9 cellular contexts compared by ENCODE assay signal in the genomic region with DNA sequence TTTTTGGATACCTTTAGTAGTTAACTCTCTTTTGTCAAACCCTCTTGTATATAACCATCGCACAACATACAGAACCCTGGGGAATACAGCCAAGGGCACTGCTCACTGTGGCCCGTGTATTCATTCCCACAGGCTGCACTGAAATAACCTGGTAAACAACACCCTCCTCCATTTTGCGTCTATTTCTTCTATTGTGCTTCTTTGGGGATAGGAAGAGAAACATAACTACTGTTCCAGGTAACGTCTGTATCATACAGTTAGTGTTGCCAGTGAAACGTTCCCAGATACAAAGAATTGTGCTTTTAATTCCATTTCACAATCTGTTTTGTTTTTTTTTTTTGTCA. TPM values are rescaled to one million over a fixed set of nuclear protein-coding genes. Genes with fewer than 3 reads are reported as not detected.
A peak's percentile ranks its signal among the peaks of the same experiment; 100 is the strongest.
DNase-seq lines count a peak whose midpoint lies in the region; ATAC-seq, FAIRE-seq and TF ChIP-seq lines count a peak whose summit lies in the region.
"Had no signal": no experiment of that assay in that cellular context is flagged by ENCODE, and none has a peak within 500 bp of the region (broad histone marks: within the 10 kb centered on the region; RNA-seq: fewer than 3 reads in every experiment).

No MANE protein-coding gene starts in this region.

- peak overlapping the region; percentile 90 for H3K4me2 ChIP-seq in A549
- peak overlapping the region; percentile 58 for H3K4me2 ChIP-seq in IMR-90 (ENCODE audit: low read depth, low read length)

- H3K56ac ChIP-seq in IMR-90 (ENCODE audit: extremely low read depth, insufficient read depth, low read length) = 0 out of 2 replicates have a peak overlapping the region, but pooled peaks have one; percentile 45

- peak overlapping the region; percentile 7 for H3K14ac ChIP-seq in IMR-90 (replicated peaks; ENCODE audit: low read depth, low read length)

- peak overlapping the region; percentile 59 for H3K4ac ChIP-seq in IMR-90 (ENCODE audit: low read depth, low read length)

- BruUV-seq in IMR-90 (replicated peaks; lab: Mats Ljungman, UMichigan) = no TSS peak

- peak overlapping the region; percentile 0 to 72; a peak in 2 of 4 replicates for H4K8ac ChIP-seq in IMR-90 (ENCODE audit: low read depth in 2 of 2, low read length in 2 of 2)

- peak overlapping the region; percentile 43 for H3K9ac ChIP-seq in IMR-90 (ENCODE audit: low read depth, low read length)

- H3K9me1 ChIP-seq in IMR-90 (ENCODE audit: insufficient read depth, low read length) = peaks cover 18% of the 10 kb centered on the region

- H3K27me3 Mint-ChIP-seq in natural killer cell treated with Interleukin-12 subunit alpha and Interleukin-12 subunit beta and Interleukin-15 and Interleukin-18, amount 100 ng/mL, for 72 hours = no peaks in the 10 kb centered on the region

- peak overlapping the region; percentile 87 for H4K5ac ChIP-seq in IMR-90 (ENCODE audit: low read depth, low read length)

- DNase-seq in A549 (ENCODE audit: low read depth in 1 of 2, low spot score in 1 of 2) (no peak), IMR-90 (no peak), caudate nucleus (lab: John Stamatoyannopoulos, UW) (no peak), NCI-H526 treated with DMSO at 0.1 percent for 48 hours (lab: John Stamatoyannopoulos, UW) (no peak), foreskin melanocyte (no peak), NCI-H1930 (lab: John Stamatoyannopoulos, UW) (no peak)
- DNase-seq in natural killer cell treated with Interleukin-12 subunit alpha and Interleukin-12 subunit beta and Interleukin-15 and Interleukin-18, amount 100 ng/mL, for 72 hours (ENCODE audit: low spot score) = no peak
- DNase-seq in NK-92 treated with Interleukin-12 subunit alpha and Interleukin-12 subunit beta, amount 100 ng/mL, for 24 hours (lab: John Stamatoyannopoulos, UW) = no peak
- DNase-seq: COR-L47 had no signal

- peak overlapping the region; percentile 75 for H4K91ac ChIP-seq in IMR-90 (ENCODE audit: insufficient read depth, low read depth, low read length)

- no peak for TF ChIP-seq CTCF in A549 (IDR thresholded peaks at IDR 0.05)
- TF ChIP-seq CTCF in IMR-90 (conservative IDR thresholded peaks at IDR 0.05; ENCODE audit: low read depth, low read length) = no peak

- CTCF ChIA-PET in A549 (lab: Yijun Ruan, JAX) (interaction anchor here (1.1 to 5.6 kb wide), 4 partner anchors 10 to 393 kb away, joined by 3 to 34 read pairs (median 8); no protein-coding TSS in a partner anchor), IMR-90 (lab: Yijun Ruan, JAX) (no interaction called here)

- POLR2A ChIA-PET in A549 (lab: Yijun Ruan, JAX) = interaction anchor here (0.6 kb wide), 1 partner anchor 172 kb away, joined by 4 read pairs; no protein-coding TSS in a partner anchor
- POLR2A ChIA-PET in IMR-90 (lab: Charles Lee; ENCODE audit: unreplicated experiment) = no interaction called here

- peak overlapping the region; percentile 90 for H3K18ac ChIP-seq in IMR-90 (ENCODE audit: low read depth, low read length)

- intact Hi-C loops in IMR-90 (cut with micrococcal nuclease) = loop anchor here (2.0 kb wide), 1 partner anchor 104 kb away; no protein-coding TSS in a partner anchor

- WGBS in A549 (ENCODE audit: missing lambda C conversion rate) = under 1% methylated on average over 5 of the region's 5 CpGs
- WGBS in IMR-90 (ENCODE audit: extremely low coverage in 2 of 2, insufficient read length in 1 of 2), 2 experiments = no CpG with 5 or more reads among the region's 5 CpGs

- TF ChIP-seq POLR2A in A549 (IDR thresholded peaks at IDR 0.05; ENCODE audit: low read length) (no peak), IMR-90 (IDR thresholded peaks at IDR 0.05; ENCODE audit: low read depth, low read length) (no peak)

- peaks cover 41% of the 10 kb centered on the region for H3K36me3 ChIP-seq in IMR-90 (ENCODE audit: control insufficient read depth, insufficient read depth, low read length)

- no peaks in the 10 kb centered on the region for H3K9me3 Mint-ChIP-seq in natural killer cell treated with Interleukin-12 subunit alpha and Interleukin-12 subunit beta and Interleukin-15 and Interleukin-18, amount 100 ng/mL, for 72 hours

- dilution Hi-C loops in IMR-90 (cut with HindIII; ENCODE audit: low sequenced_read_pairs, unreplicated experiment) = no loop called here

- H3K79me1 ChIP-seq in IMR-90 (ENCODE audit: low read depth in 1 of 2, low read length in 2 of 2) = peaks cover 43 to 69% of the 10 kb centered on the region in 2 experiments

- peak overlapping the region; percentile 57 for H2BK120ac ChIP-seq in IMR-90 (ENCODE audit: low read depth, low read length)

- H2AFZ ChIP-seq in IMR-90 (replicated peaks; ENCODE audit: low read length, poor library complexity) = no peak overlapping the region

- FAIRE-seq in A549 (lab: Jason Lieb, UNC) = no peak

- H2BK15ac ChIP-seq in IMR-90 (ENCODE audit: low read depth, low read length) = peak overlapping the region; percentile 35; the same call in 2 of the 3 replicates

- peaks cover 67% of the 10 kb centered on the region for H3K4me1 ChIP-seq in A549
- peaks cover 28% of the 10 kb centered on the region for H3K4me1 ChIP-seq in IMR-90 (ENCODE audit: control insufficient read depth, insufficient read depth, low read length)

- ATAC-seq in A549 (peak; percentile 38 to 49), IMR-90 (ENCODE audit: low read depth) (peak; percentile 2)
- no peak for ATAC-seq in natural killer cell treated with Interleukin-12 subunit alpha and Interleukin-12 subunit beta and Interleukin-15 and Interleukin-18, amount 100 ng/mL, for 72 hours

- in situ Hi-C loops in IMR-90 (cut with MboI; ENCODE audit: low sequenced_read_pairs) = no loop called here

- H3K9me3 ChIP-seq in A549 (no peaks in the 10 kb centered on the region), IMR-90 (ENCODE audit: control insufficient read depth, insufficient read depth, low read length) (no peaks in the 10 kb centered on the region)

- peak overlapping the region; percentile 37 for H3K23ac ChIP-seq in IMR-90 (ENCODE audit: low read depth, low read length)

- H3K27ac Mint-ChIP-seq in natural killer cell treated with Interleukin-12 subunit alpha and Interleukin-12 subunit beta and Interleukin-15 and Interleukin-18, amount 100 ng/mL, for 72 hours = peak overlapping the region; percentile 78 to 88

- H4K20me1 ChIP-seq in IMR-90 (ENCODE audit: insufficient read depth, low read length) = peaks cover 19% of the 10 kb centered on the region

- H3K36me3 Mint-ChIP-seq in natural killer cell treated with Interleukin-12 subunit alpha and Interleukin-12 subunit beta and Interleukin-15 and Interleukin-18, amount 100 ng/mL, for 72 hours = peaks cover 21% of the 10 kb centered on the region

- peak overlapping the region; percentile 28 for H3K4me3 Mint-ChIP-seq in natural killer cell treated with Interleukin-12 subunit alpha and Interleukin-12 subunit beta and Interleukin-15 and Interleukin-18, amount 100 ng/mL, for 72 hours

- no peak for TF ChIP-seq EP300 in A549 (IDR thresholded peaks at IDR 0.05)

- H2AK9ac ChIP-seq in IMR-90 (replicated peaks; ENCODE audit: low read depth, low read length, poor library complexity) = no peak overlapping the region

- TF ChIP-seq RAD21 in A549 (conservative IDR thresholded peaks at IDR 0.05 in 1 of 2, IDR thresholded peaks at IDR 0.05 in 1 of 2) (no peak), IMR-90 (IDR thresholded peaks at IDR 0.05; ENCODE audit: low read length) (no peak)

- H3K4me3 ChIP-seq in A549 (peak overlapping the region; percentile 21; the same call in 2 of the 3 replicates), IMR-90 (ENCODE audit: insufficient read depth, low read depth, low read length) (no peak overlapping the region)

- H3K27ac ChIP-seq in A549 (peak overlapping the region; percentile 90 to 93), IMR-90 (ENCODE audit: insufficient read depth, low read length) (peak overlapping the region; percentile 93; the same call in 1 of the 2 replicates), caudate nucleus (ENCODE audit: low read depth, low read length) (peak overlapping the region; percentile 80)

- H2AK5ac ChIP-seq in IMR-90 (ENCODE audit: low read depth, low read length) = peak overlapping the region; percentile 53; the same call in 1 of the 2 replicates

- no peaks in the 10 kb centered on the region for H3K27me3 ChIP-seq in IMR-90 (ENCODE audit: control insufficient read depth, insufficient read depth, low read length)

- peak overlapping the region; percentile 93 for H2BK5ac ChIP-seq in IMR-90 (ENCODE audit: low read depth, low read length, poor library complexity, severe bottlenecking)

- H3K4me1 Mint-ChIP-seq in natural killer cell treated with Interleukin-12 subunit alpha and Interleukin-12 subunit beta and Interleukin-15 and Interleukin-18, amount 100 ng/mL, for 72 hours (ENCODE audit: low read depth in 2 of 2) = peaks cover 39 to 47% of the 10 kb centered on the region in 2 donors

- peak overlapping the region; percentile 19; the same call in 1 of the 2 replicates for H2BK20ac ChIP-seq in IMR-90 (ENCODE audit: low read depth, low read length)

RNA-seq across cellular contexts. Expression of a gene that starts 9.6 kb away (rescaled TPM):
- polyA plus RNA-seq in A549 (2011; rRNA removed) (22.6 and 23.1 TPM in 2 replicates), A549 (2017; fragmentation: RNase III; extraction: RNeasy Plus Mini Kit Qiagen cat#74134 plus additional on column Dnase treatment) (12.4 to 14.5 TPM (median 13.3 TPM) in 3 replicates), IMR-90 (2012; rRNA removed) (6.2 and 7.1 TPM in 2 replicates)
- polyA plus RNA-seq in A549 (2012; cell fraction: cytosol; rRNA removed) = 13.4 and 16.2 TPM in 2 replicates
- polyA plus RNA-seq in A549 (2012; cell fraction: nucleus; rRNA removed) = 9.8 and 19.3 TPM in 2 replicates
- 8.3 and 10.7 TPM in 2 replicates for polyA minus RNA-seq in A549 (2011; rRNA and poly(A)+ RNA removed)
- 5.0 and 6.7 TPM in 2 replicates for total RNA-seq in IMR-90 (2012; rRNA removed)
- 5.0 and 10.8 TPM in 2 replicates for polyA plus RNA-seq in IMR-90 (2012; cell fraction: cytosol; rRNA removed)
- 8.1 and 15.5 TPM in 2 replicates for polyA plus RNA-seq in IMR-90 (2012; cell fraction: nucleus; rRNA removed; ENCODE audit: low replicate concordance)
- 10 to 100 TPM; 10.1 to 12.3 TPM for total RNA-seq in natural killer cell treated with Interleukin-12 subunit alpha and Interleukin-12 subunit beta and Interleukin-15 and Interleukin-18, amount 100 ng/mL, for 72 hours

RNA-seq across cellular contexts. Expression of a gene that starts 39.5 kb away (rescaled TPM):
- polyA plus RNA-seq in A549 (2011; rRNA removed) (19.8 and 23.8 TPM in 2 replicates), A549 (2017; fragmentation: RNase III; extraction: RNeasy Plus Mini Kit Qiagen cat#74134 plus additional on column Dnase treatment) (11.5 to 13.0 TPM (median 12.1 TPM) in 3 replicates), IMR-90 (2012; rRNA removed) (299 and 308 TPM in 2 replicates)
- 12.6 and 20.6 TPM in 2 replicates for polyA plus RNA-seq in A549 (2012; cell fraction: cytosol; rRNA removed)
- polyA plus RNA-seq in A549 (2012; cell fraction: nucleus; rRNA removed) = 27.1 and 34.3 TPM in 2 replicates
- 21.4 and 28.1 TPM in 2 replicates for polyA minus RNA-seq in A549 (2011; rRNA and poly(A)+ RNA removed)
- total RNA-seq in IMR-90 (2012; rRNA removed) = 364 and 449 TPM in 2 replicates
- polyA plus RNA-seq in IMR-90 (2012; cell fraction: cytosol; rRNA removed) = 51.0 and 243 TPM in 2 replicates
- polyA plus RNA-seq in IMR-90 (2012; cell fraction: nucleus; rRNA removed; ENCODE audit: low replicate concordance) = 516 and 695 TPM in 2 replicates
- 10 to 100 TPM; 65.0 to 81.8 TPM for total RNA-seq in natural killer cell treated with Interleukin-12 subunit alpha and Interleukin-12 subunit beta and Interleukin-15 and Interleukin-18, amount 100 ng/mL, for 72 hours

RNA-seq across cellular contexts. Expression of a gene that starts 42.5 kb away (rescaled TPM):
- polyA plus RNA-seq in A549 (2011; rRNA removed) (38.0 and 44.3 TPM in 2 replicates), A549 (2017; fragmentation: RNase III; extraction: RNeasy Plus Mini Kit Qiagen cat#74134 plus additional on column Dnase treatment) (17.9 to 19.1 TPM (median 18.5 TPM) in 3 replicates), IMR-90 (2012; rRNA removed) (43.0 and 48.0 TPM in 2 replicates)
- 18.8 and 21.3 TPM in 2 replicates for polyA plus RNA-seq in A549 (2012; cell fraction: cytosol; rRNA removed)
- 29.8 and 37.0 TPM in 2 replicates for polyA plus RNA-seq in A549 (2012; cell fraction: nucleus; rRNA removed)
- polyA minus RNA-seq in A549 (2011; rRNA and poly(A)+ RNA removed) = 40.5 and 41.4 TPM in 2 replicates
- 60.5 and 71.9 TPM in 2 replicates for total RNA-seq in IMR-90 (2012; rRNA removed)
- 20.8 and 21.1 TPM in 2 replicates for polyA plus RNA-seq in IMR-90 (2012; cell fraction: cytosol; rRNA removed)
- 42.7 and 138 TPM in 2 replicates for polyA plus RNA-seq in IMR-90 (2012; cell fraction: nucleus; rRNA removed; ENCODE audit: low replicate concordance)
- 10 to 100 TPM; 87.5 to 94.2 TPM for total RNA-seq in natural killer cell treated with Interleukin-12 subunit alpha and Interleukin-12 subunit beta and Interleukin-15 and Interleukin-18, amount 100 ng/mL, for 72 hours

Comparison
In these comparisons a context has a peak if more than half of its experiments do, and no peak if none do; other contexts are left out.
1. ATAC-seq: peak in A549 (2 of 2) and IMR-90 (single experiment); none in natural killer cell treated with Interleukin-12 subunit alpha and Interleukin-12 subunit beta and Interleukin-15 and Interleukin-18, amount 100 ng/mL, for 72 hours (0 of 2).
2. Peak in every context shown above with its lines, with median percentiles within 50 percentile points of each other: H3K27ac ChIP-seq.